16 cellular contexts compared by ENCODE assay signal in genomic region chr19:4445963-4446668, GRCh38. TPM values are rescaled to one million over a fixed set of nuclear protein-coding genes. Genes with fewer than 3 reads are reported as not detected.
A peak's percentile ranks its signal among the peaks of the same experiment; 100 is the strongest.
DNase-seq lines count a peak whose midpoint lies in the region; ATAC-seq and TF ChIP-seq lines count a peak whose summit lies in the region.
"Had no signal": no experiment of that assay in that cellular context is flagged by ENCODE, and none has a peak within 500 bp of the region (broad histone marks: within the 10 kb centered on the region; RNA-seq: fewer than 3 reads in every experiment).

No MANE protein-coding gene starts in this region.

- no peaks in the 10 kb centered on the region for H3K9me3 Mint-ChIP-seq in chondrocyte (ENCODE audit: low read depth)
- H3K9me3 Mint-ChIP-seq: CD8-positive, alpha-beta memory T cell had no signal

- no peak overlapping the region for H3K4me3 ChIP-seq in SK-N-SH (ENCODE audit: low read depth in 2 of 2, low read length in 1 of 2)
- H3K4me3 ChIP-seq in testis: no peak overlapping the region
- no peak overlapping the region for H3K4me3 ChIP-seq in coronary artery
- H3K4me3 ChIP-seq: Peyer's patch had no signal

- DNase-seq in SK-N-SH (peak; percentile 35), T-helper 17 cell (no peak), left colon (no peak), testis (peak; percentile 63), chondrocyte (ENCODE audit: low spot score) (no peak), coronary artery (ENCODE audit: low spot score) (no peak)
- DNase-seq: CD8-positive, alpha-beta memory T cell; Karpas-422; MM.1S; NCI-H1105; NCI-H187; NCI-H446; Peyer's patch; SHP77 had no signal

- TF ChIP-seq EP300 in SK-N-SH (IDR thresholded peaks at IDR 0.05; ENCODE audit: borderline replicate concordance in 1 of 2, low read depth in 1 of 2, low read length in 1 of 2): no peak

- H3K27ac ChIP-seq in SK-N-SH (ENCODE audit: low read depth in 2 of 2, low read length in 1 of 2) (no peak overlapping the region), testis (peak overlapping the region; percentile 20 to 56), coronary artery (no peak overlapping the region)
- H3K27ac ChIP-seq: Peyer's patch had no signal

- H3K36me3 Mint-ChIP-seq in T-helper 17 cell (ENCODE audit: low read depth) (peaks cover 3% of the 10 kb centered on the region), chondrocyte (ENCODE audit: low read depth) (peaks cover 13% of the 10 kb centered on the region)

- H3K4me1 ChIP-seq in SK-N-SH (ENCODE audit: control insufficient read depth in 1 of 2, insufficient read depth in 2 of 2, low read depth in 1 of 2, low read length in 1 of 2) (no peaks in the 10 kb centered on the region), testis (peaks cover 11% of the 10 kb centered on the region)

- ATAC-seq in SK-N-SH treated with all-trans-retinoic acid at 6 μM for 48 hours: no peak
- no peak for ATAC-seq in T-helper 17 cell
- ATAC-seq in left colon: peak; percentile 3
- no peak for ATAC-seq in GM21360 (IDR thresholded peaks at IDR 0.05; ENCODE audit: unreplicated experiment)

- no peaks in the 10 kb centered on the region for H4K20me1 ChIP-seq in SK-N-SH (ENCODE audit: insufficient read depth)

- TF ChIP-seq CTCF in SK-N-SH (IDR thresholded peaks at IDR 0.05): no peak
- TF ChIP-seq CTCF in testis (IDR thresholded peaks at IDR 0.05): no peak
- no peak for TF ChIP-seq CTCF in chondrocyte (IDR thresholded peaks at IDR 0.05)
- no peak for TF ChIP-seq CTCF in coronary artery (IDR thresholded peaks at IDR 0.05)

- peaks cover 4% of the 10 kb centered on the region for H3K4me1 Mint-ChIP-seq in T-helper 17 cell
- no peaks in the 10 kb centered on the region for H3K4me1 Mint-ChIP-seq in chondrocyte (ENCODE audit: low read depth)

- H3K9me2 ChIP-seq in SK-N-SH: no peaks in the 10 kb centered on the region

- H2AFZ ChIP-seq in SK-N-SH (ENCODE audit: low read depth): no peak overlapping the region

- H3K27me3 ChIP-seq in SK-N-SH (ENCODE audit: insufficient read depth) (no peaks in the 10 kb centered on the region), testis (no peaks in the 10 kb centered on the region)
- H3K27me3 ChIP-seq: Peyer's patch had no signal

- H3K4me2 ChIP-seq in SK-N-SH: no peak overlapping the region

- TF ChIP-seq RAD21 in SK-N-SH (IDR thresholded peaks at IDR 0.05; ENCODE audit: low read length): no peak

- H3F3A ChIP-seq in SK-N-SH (replicated peaks; ENCODE audit: insufficient read depth): peaks cover 3% of the 10 kb centered on the region

- H3K27ac Mint-ChIP-seq in T-helper 17 cell (no peak overlapping the region), chondrocyte (ENCODE audit: unreplicated experiment) (no peak overlapping the region)
- H3K27ac Mint-ChIP-seq: CD8-positive, alpha-beta memory T cell had no signal

- intact Hi-C loops in left colon (cut with DNase I, micrococcal nuclease) (no loop called here), testis (cut with DNase I; ENCODE audit: low total_unique reads) (no loop called here)

- peak overlapping the region; percentile 39 for H3K4me3 Mint-ChIP-seq in T-helper 17 cell
- no peak overlapping the region for H3K4me3 Mint-ChIP-seq in chondrocyte (ENCODE audit: unreplicated experiment)
- H3K4me3 Mint-ChIP-seq: CD8-positive, alpha-beta memory T cell had no signal

- H3K79me2 ChIP-seq in SK-N-SH (ENCODE audit: insufficient read depth): no peaks in the 10 kb centered on the region

- CTCF ChIA-PET in SK-N-SH (lab: Yijun Ruan, JAX): interaction anchor here (0.7 kb wide), 1 partner anchor 12 kb away, joined by 3 read pairs; no protein-coding TSS in a partner anchor

- POLR2A ChIA-PET in SK-N-SH (lab: Yijun Ruan, JAX): no interaction called here

- peaks cover 0 to 59% of the 10 kb centered on the region in 2 experiments for H3K36me3 ChIP-seq in SK-N-SH (replicated peaks in 1 of 2; ENCODE audit: control insufficient read depth in 1 of 2, insufficient read depth in 2 of 2, low read length in 1 of 2)
- no peaks in the 10 kb centered on the region for H3K36me3 ChIP-seq in testis (ENCODE audit: low read depth, missing control alignments)

- WGBS in SK-N-SH (ENCODE audit: low lambda C conversion rate): 94% methylated on average over 27 of the region's 56 CpGs
- WGBS in testis, 2 donors: 65 to 73% methylated on average over 22 to 54 of the region's 56 CpGs

- TF ChIP-seq POLR2A in testis (IDR thresholded peaks at IDR 0.05): no peak

- H3K9ac ChIP-seq in SK-N-SH: no peak overlapping the region

- H3K9me3 ChIP-seq in SK-N-SH: no peaks in the 10 kb centered on the region
- H3K9me3 ChIP-seq in T-helper 17 cell (ENCODE audit: control insufficient read depth, low read length, poor library complexity, severe bottlenecking): no peaks in the 10 kb centered on the region
- no peaks in the 10 kb centered on the region for H3K9me3 ChIP-seq in testis
- H3K9me3 ChIP-seq: Peyer's patch had no signal

- no peaks in the 10 kb centered on the region for H3K27me3 Mint-ChIP-seq in T-helper 17 cell
- H3K27me3 Mint-ChIP-seq in chondrocyte (ENCODE audit: low read depth): no peaks in the 10 kb centered on the region
- H3K27me3 Mint-ChIP-seq: CD8-positive, alpha-beta memory T cell had no signal

TF ChIP-seq in SK-N-SH, 30 proteins besides CTCF, POLR2A, EP300 and RAD21 (continues in another document):
- TF ChIP-seq EZH2phosphoT487 (IDR thresholded peaks at IDR 0.05; ENCODE audit: borderline replicate concordance, low read depth) (no peak), GABPA (IDR thresholded peaks at IDR 0.05; ENCODE audit: low read depth) (no peak), ZBTB33 (IDR thresholded peaks at IDR 0.05; ENCODE audit: borderline replicate concordance, low read depth) (no peak)

TF ChIP-seq in SK-N-SH treated with all-trans-retinoic acid at 6 μM for 48 hours, 23 proteins besides CTCF, POLR2A, EP300 and RAD21 (continues in another document):
- TF ChIP-seq ZC3H10 (CRISPR knock-in tag; IDR thresholded peaks at IDR 0.05) (no peak), ISL1 (CRISPR knock-in tag; IDR thresholded peaks at IDR 0.05) (no peak), PPARA (CRISPR knock-in tag; IDR thresholded peaks at IDR 0.05; ENCODE audit: borderline replicate concordance) (no peak), TOX (CRISPR knock-in tag; IDR thresholded peaks at IDR 0.05; ENCODE audit: borderline replicate concordance) (no peak), ARNTL (CRISPR knock-in tag; IDR thresholded peaks at IDR 0.05; ENCODE audit: borderline replicate concordance, low read depth) (no peak)
- TF ChIP-seq, protein P1, sequence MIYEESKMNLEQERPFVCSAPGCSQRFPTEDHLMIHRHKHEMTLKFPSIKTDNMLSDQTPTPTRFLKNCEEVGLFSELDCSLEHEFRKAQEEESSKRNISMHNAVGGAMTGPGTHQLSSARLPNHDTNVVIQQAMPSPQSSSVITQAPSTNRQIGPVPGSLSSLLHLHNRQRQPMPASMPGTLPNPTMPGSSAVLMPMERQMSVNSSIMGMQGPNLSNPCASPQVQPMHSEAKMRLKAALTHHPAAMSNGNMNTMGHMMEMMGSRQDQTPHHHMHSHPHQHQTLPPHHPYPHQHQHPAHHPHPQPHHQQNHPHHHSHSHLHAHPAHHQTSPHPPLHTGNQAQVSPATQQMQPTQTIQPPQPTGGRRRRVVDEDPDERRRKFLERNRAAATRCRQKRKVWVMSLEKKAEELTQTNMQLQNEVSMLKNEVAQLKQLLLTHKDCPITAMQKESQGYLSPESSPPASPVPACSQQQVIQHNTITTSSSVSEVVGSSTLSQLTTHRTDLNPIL (CRISPR knock-in tag; IDR thresholded peaks at IDR 0.05; ENCODE audit: low read depth): no peak

RNA-seq across cellular contexts. Expression of gene UBXN6, which starts 11.5 kb away (rescaled TPM):
- polyA plus RNA-seq in SK-N-SH (2012; rRNA removed) (100 and 110 TPM in 2 replicates), testis (ENCODE audit: insufficient read depth, low read depth, low replicate concordance) (336 TPM)
- 47.9 and 78.2 TPM in 2 replicates for polyA plus RNA-seq in SK-N-SH (2012; cell fraction: cytosol; rRNA removed)
- polyA plus RNA-seq in SK-N-SH (2012; cell fraction: nucleus; rRNA removed): 138 and 186 TPM in 2 replicates
- total RNA-seq in T-helper 17 cell (10 to 100 TPM; 49.5 to 68.7 TPM), left colon (100 to 1,000 TPM in 1 of 2 donors, 10 to 100 TPM in 1; 90.4 to 104 TPM), testis (100 to 1,000 TPM; 293 to 319 TPM), chondrocyte (83.7 to 90.2 TPM (median 86.9 TPM) in 3 replicates)

RNA-seq across cellular contexts. Expression of gene HDGFL2, which starts 26.0 kb away (rescaled TPM):
- polyA plus RNA-seq in SK-N-SH (2012; rRNA removed) (63.0 and 77.8 TPM in 2 replicates), testis (ENCODE audit: insufficient read depth, low read depth, low replicate concordance) (141 TPM)
- polyA plus RNA-seq in SK-N-SH (2012; cell fraction: cytosol; rRNA removed): 47.5 and 57.8 TPM in 2 replicates
- polyA plus RNA-seq in SK-N-SH (2012; cell fraction: nucleus; rRNA removed): 103 and 119 TPM in 2 replicates
- total RNA-seq in T-helper 17 cell (10 to 100 TPM; 22.0 to 26.5 TPM), left colon (10 to 100 TPM; 29.9 to 39.3 TPM), testis (10 to 100 TPM; 81.4 to 95.8 TPM), chondrocyte (50.0 to 66.5 TPM (median 51.7 TPM) in 3 replicates)

RNA-seq across cellular contexts. Expression of gene CHAF1A, which starts 43.7 kb away (rescaled TPM):
- polyA plus RNA-seq in SK-N-SH (2012; rRNA removed): 13.2 and 18.0 TPM in 2 replicates
- 12.9 and 15.0 TPM in 2 replicates for polyA plus RNA-seq in SK-N-SH (2012; cell fraction: cytosol; rRNA removed)
- 23.9 and 29.4 TPM in 2 replicates for polyA plus RNA-seq in SK-N-SH (2012; cell fraction: nucleus; rRNA removed)
- 10 to 100 TPM; 25.5 to 33.4 TPM for total RNA-seq in T-helper 17 cell
- total RNA-seq in left colon: 10 to 100 TPM in 1 of 2 donors, 1 to 10 TPM in 1; 10.0 to 15.5 TPM
- total RNA-seq in testis: 10 to 100 TPM; 28.6 to 37.7 TPM
- 24.1 TPM for polyA plus RNA-seq in testis (ENCODE audit: insufficient read depth, low read depth, low replicate concordance)
- 6.6 to 20.5 TPM (median 7.1 TPM) in 3 replicates for total RNA-seq in chondrocyte

RNA-seq across cellular contexts. Expression of gene SH3GL1, which starts 45.8 kb away (rescaled TPM):
- 62.5 and 82.8 TPM in 2 replicates for polyA plus RNA-seq in SK-N-SH (2012; rRNA removed)
- 34.7 and 53.5 TPM in 2 replicates for polyA plus RNA-seq in SK-N-SH (2012; cell fraction: cytosol; rRNA removed)
- polyA plus RNA-seq in SK-N-SH (2012; cell fraction: nucleus; rRNA removed): 48.5 and 52.9 TPM in 2 replicates
- 10 to 100 TPM; 51.1 to 56.6 TPM for total RNA-seq in T-helper 17 cell
- total RNA-seq in left colon: 10 to 100 TPM; 42.3 to 44.4 TPM
- total RNA-seq in testis: 10 to 100 TPM; 41.6 to 53.4 TPM
- polyA plus RNA-seq in testis (ENCODE audit: insufficient read depth, low read depth, low replicate concordance): 47.3 TPM
- 96.3 to 103 TPM (median 96.6 TPM) in 3 replicates for total RNA-seq in chondrocyte

Comparison
In these comparisons a context has a peak if more than half of its experiments do, and no peak if none do; other contexts are left out.
1. DNase-seq: peak in SK-N-SH (single experiment) and testis (single experiment); none in T-helper 17 cell (0 of 3), left colon (0 of 2), chondrocyte (single experiment) and coronary artery (single experiment).
2. H3K27ac ChIP-seq: peak in testis (2 of 2); none in SK-N-SH (0 of 2) and coronary artery (0 of 2).